8 cellular contexts compared by ENCODE assay signal in the genomic region with DNA sequence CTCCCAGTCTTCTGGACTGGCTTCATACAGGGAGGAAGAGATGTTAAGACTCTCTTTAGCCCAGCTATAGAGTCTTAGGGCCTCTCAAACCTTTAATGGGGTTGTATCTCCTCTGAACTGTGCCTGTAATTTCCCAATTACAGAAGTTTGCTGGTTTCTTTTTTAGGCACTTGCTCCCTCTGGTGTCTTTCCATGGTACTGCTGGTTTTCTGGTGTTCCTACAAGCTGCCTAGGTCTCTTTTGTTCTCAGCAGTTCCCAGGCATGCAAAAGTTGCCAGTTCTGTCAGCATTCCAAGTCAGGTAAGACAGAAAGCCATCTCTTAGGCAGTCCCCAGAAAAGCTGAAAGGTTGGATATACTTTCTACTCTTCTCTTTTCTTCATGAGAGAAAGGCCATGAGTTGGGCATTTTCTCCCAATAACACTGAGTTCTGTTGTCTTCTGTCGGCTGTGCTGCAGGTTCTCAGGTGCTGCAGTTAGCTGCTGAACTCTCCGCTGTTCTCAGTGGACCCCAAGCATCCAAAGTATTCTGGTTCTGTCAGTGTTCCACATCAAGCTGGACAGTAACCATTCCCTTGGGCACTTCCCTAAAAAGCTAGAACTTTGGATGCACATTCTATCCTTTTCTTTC. TPM values are rescaled to one million over a fixed set of nuclear protein-coding genes. Genes with fewer than 3 reads are reported as not detected.
DNase-seq lines count a peak whose midpoint lies in the region; ATAC-seq, FAIRE-seq and TF ChIP-seq lines count a peak whose summit lies in the region.

No MANE protein-coding gene starts in this region.

- H3K79me2 ChIP-seq in smooth muscle cell (ENCODE audit: low read depth): no peaks in the 10 kb centered on the region

- H2AFZ ChIP-seq in smooth muscle cell (ENCODE audit: low read depth): no peak overlapping the region

- ATAC-seq in HG02763 (IDR thresholded peaks at IDR 0.05; ENCODE audit: unreplicated experiment) (no peak), HG03175 (IDR thresholded peaks at IDR 0.05; ENCODE audit: unreplicated experiment) (no peak)

- H3K4me3 ChIP-seq in smooth muscle cell: no peak overlapping the region

- peak; percentile 90 for FAIRE-seq in H54 (lab: Jason Lieb, UNC)

- H3K9ac ChIP-seq in smooth muscle cell (ENCODE audit: low read depth): no peak overlapping the region

- H4K20me1 ChIP-seq in smooth muscle cell (ENCODE audit: low read depth): no peaks in the 10 kb centered on the region

- peak; percentile 55 for TF ChIP-seq CTCF in smooth muscle cell (IDR thresholded peaks at IDR 0.05; ENCODE audit: borderline replicate concordance, insufficient read depth, poor library complexity, severe bottlenecking)

- no peak for TF ChIP-seq POLR2A in H54 (IDR thresholded peaks at IDR 0.05; ENCODE audit: low read depth, low read length)

- H3K9me3 ChIP-seq in smooth muscle cell (replicated peaks; ENCODE audit: low read depth): no peaks in the 10 kb centered on the region

- no peak overlapping the region for H3K27ac ChIP-seq in smooth muscle cell (ENCODE audit: low read depth)

- peaks cover 6% of the 10 kb centered on the region for H3K36me3 ChIP-seq in smooth muscle cell (ENCODE audit: low read depth)

- no peaks in the 10 kb centered on the region for H3F3A ChIP-seq in smooth muscle cell (ENCODE audit: low read depth)

- DNase-seq in DMS 273 treated with DMSO at 0.1 percent for 48 hours (lab: John Stamatoyannopoulos, UW) (peak; percentile 21), H54 (ENCODE audit: insufficient read length, low spot score) (peak; percentile 28), NCI-H69 (lab: John Stamatoyannopoulos, UW) (peak; percentile 75), germinal center (ENCODE audit: low spot score) (peak; percentile 55), smooth muscle cell (lab: John Stamatoyannopoulos, UW; ENCODE audit: unreplicated experiment) (no peak)
- DNase-seq in activated CD8-positive, alpha-beta memory T cell treated with anti-CD3 and anti-CD28 coated beads, Interleukin-2, amount 50 U/mL, for 4 hours: peak; percentile 33

- 93% methylated on average over 2 of the region's 2 CpGs for WGBS in smooth muscle cell (ENCODE audit: low lambda C conversion rate)

- no peaks in the 10 kb centered on the region for H3K27me3 ChIP-seq in smooth muscle cell (ENCODE audit: low read depth)

- no peak overlapping the region for H3K4me2 ChIP-seq in smooth muscle cell

- H3K4me1 ChIP-seq in smooth muscle cell (ENCODE audit: low read depth): no peaks in the 10 kb centered on the region

RNA-seq across cellular contexts. Expression of a gene that starts 54.4 kb away (rescaled TPM):
- total RNA-seq in smooth muscle cell: 2.7 and 3.7 TPM in 2 replicates
- polyA plus RNA-seq in smooth muscle cell: 1.5 and 2.9 TPM in 2 replicates

RNA-seq across cellular contexts. Expression of a gene that starts 54.7 kb away (rescaled TPM):
- total RNA-seq in smooth muscle cell: 27.1 and 28.5 TPM in 2 replicates
- polyA plus RNA-seq in smooth muscle cell: 49.9 and 65.4 TPM in 2 replicates
